In the genomic region with DNA sequence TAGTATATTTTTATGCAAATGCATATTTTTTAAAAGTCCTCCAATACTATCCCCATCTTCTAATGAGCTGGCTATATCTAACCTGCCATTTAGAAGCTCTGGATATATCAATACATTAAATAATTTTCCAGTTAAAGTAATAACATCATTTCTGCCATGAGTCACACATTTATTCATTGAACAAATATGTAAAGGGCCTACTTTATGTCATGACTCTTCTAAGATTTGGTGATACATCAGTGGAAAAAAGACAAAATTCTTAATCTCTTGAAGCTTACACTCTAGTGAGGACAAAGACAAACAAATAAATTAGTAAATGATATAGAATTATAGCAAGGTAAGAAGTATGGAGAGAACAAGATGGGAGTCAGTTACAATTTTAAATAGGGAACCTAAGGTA, we compare ENCODE assay signal across 29 cellular contexts.
"Had no signal": no experiment of that assay in that cellular context is flagged by ENCODE, and none has a peak within 500 bp of the region (broad histone marks: within the 10 kb centered on the region; RNA-seq: fewer than 3 reads in every experiment).

No MANE protein-coding gene starts in this region.

- H3K27ac ChIP-seq: adrenal gland, ascending aorta, brain microvascular endothelial cell, esophagus muscularis mucosa, WERI-Rb-1 had no signal

- DNase-seq: activated B cell treated with CpG ODN at 0.5 μM for 24 hours; activated CD4-positive, alpha-beta T cell treated with anti-CD3 and anti-CD28 coated beads for 48 hours; activated CD4-positive, alpha-beta T cell treated with anti-CD3 and anti-CD28 coated beads, Interleukin-2, amount 50 U/mL, for 1 hour; activated CD4-positive, alpha-beta T cell treated with anti-CD3 and anti-CD28 coated beads, Interleukin-2, amount 50 U/mL, for 48 hours; activated CD8-positive, alpha-beta memory T cell treated with anti-CD3 and anti-CD28 coated beads for 24 hours; activated CD8-positive, alpha-beta T cell treated with anti-CD3 and anti-CD28 coated beads for 36 hours; activated effector memory CD4-positive, alpha-beta T cell treated with anti-CD3 and anti-CD28 coated beads, Interleukin-2, amount 50 U/mL, for 16 hours; activated naive CD4-positive, alpha-beta T cell treated with anti-CD3 and anti-CD28 coated beads for 36 hours; activated naive CD8-positive, alpha-beta T cell treated with anti-CD3 and anti-CD28 coated beads for 36 hours; activated naive CD8-positive, alpha-beta T cell treated with anti-CD3 and anti-CD28 coated beads, Interleukin-2, amount 50 U/mL, for 24 hours; activated T-cell treated with anti-CD3 and anti-CD28 coated beads, Interleukin-2, amount 50 U/mL, for 1 hour; activated T-cell treated with anti-CD3 and anti-CD28 coated beads, Interleukin-2, amount 50 U/mL, for 48 hours; adrenal gland; brain microvascular endothelial cell; caudate nucleus; cortex of kidney; effector CD8-positive, alpha-beta T cell; head of caudate nucleus; T-helper 1 cell; T-helper 17 cell; T1000; WERI-Rb-1 had no signal

- ATAC-seq: activated CD4-positive, CD25-positive, alpha-beta regulatory T cell treated with anti-CD3 and anti-CD28 coated beads, Interleukin-2, amount 50 U/mL, for 24 hours; activated CD8-positive, alpha-beta T cell treated with anti-CD3 and anti-CD28 coated beads for 36 hours; activated naive CD8-positive, alpha-beta T cell treated with anti-CD3 and anti-CD28 coated beads, Interleukin-2, amount 50 U/mL, for 24 hours; T-helper 17 cell had no signal

- H3K27me3 ChIP-seq: adrenal gland, ascending aorta, brain microvascular endothelial cell, esophagus muscularis mucosa had no signal

- H3K4me3 ChIP-seq: adrenal gland, ascending aorta, esophagus muscularis mucosa had no signal

- H3K36me3 ChIP-seq: adrenal gland, ascending aorta, brain microvascular endothelial cell, esophagus muscularis mucosa, WERI-Rb-1 had no signal

- H3K9me3 ChIP-seq: adrenal gland, ascending aorta, esophagus muscularis mucosa had no signal

- H3K4me1 ChIP-seq: adrenal gland, ascending aorta, esophagus muscularis mucosa had no signal

- FAIRE-seq: colon, endometrium, endothelial cell of umbilical vein, frontal cortex had no signal
